ENCODE assay signal across 12 cellular contexts in genomic region chr7:116512524-116513188, GRCh38. TPM values are rescaled to one million over a fixed set of nuclear protein-coding genes. Genes with fewer than 3 reads are reported as not detected.
DNase-seq lines count a peak whose midpoint lies in the region; ATAC-seq, FAIRE-seq and TF ChIP-seq lines count a peak whose summit lies in the region.
"Had no signal": no experiment of that assay in that cellular context is flagged by ENCODE, and none has a peak within 500 bp of the region (broad histone marks: within the 10 kb centered on the region; RNA-seq: fewer than 3 reads in every experiment).

No MANE protein-coding gene starts in this region.

- TF ChIP-seq CTCF in right lobe of liver (IDR thresholded peaks at IDR 0.05), result no peak
- TF ChIP-seq CTCF in vagina (IDR thresholded peaks at IDR 0.05), result no peak
- no peak for TF ChIP-seq CTCF in kidney (IDR thresholded peaks at IDR 0.05; ENCODE audit: borderline replicate concordance, extremely low read depth, insufficient read depth)

- no peaks in the 10 kb centered on the region for H3K27me3 ChIP-seq in right lobe of liver
- no peaks in the 10 kb centered on the region for H3K27me3 ChIP-seq in vagina

- peaks cover 18% of the 10 kb centered on the region for H3K4me1 Mint-ChIP-seq in activated T-cell treated with anti-CD3 and anti-CD28 coated beads, Interleukin-2, amount 50 U/mL, for 4 hours (ENCODE audit: low read depth)

- no peak overlapping the region for H3K9ac ChIP-seq in kidney (ENCODE audit: low read length in 2 of 2)

- H3K36me3 Mint-ChIP-seq in activated T-cell treated with anti-CD3 and anti-CD28 coated beads, Interleukin-2, amount 50 U/mL, for 4 hours (ENCODE audit: insufficient read depth), result no peaks in the 10 kb centered on the region
- H3K36me3 Mint-ChIP-seq: brain; naive thymus-derived CD8-positive, alpha-beta T cell had no signal

- FAIRE-seq in kidney (lab: Jason Lieb, UNC), result no peak

- no peak for DNase-seq in activated T-cell treated with anti-CD3 and anti-CD28 coated beads, Interleukin-2, amount 50 U/mL, for 4 hours
- no peak for DNase-seq in activated T-cell treated with anti-CD3 and anti-CD28 coated beads, Interleukin-2, amount 50 U/mL, for 48 hours
- DNase-seq in astrocyte of the hippocampus (ENCODE audit: low read depth, low spot score) (peak; percentile 46), right lobe of liver (no peak), vagina (ENCODE audit: extremely low spot score in 2 of 2) (no peak), kidney (no peak), DMS153 treated with DMSO at 0.1 percent for 48 hours (lab: John Stamatoyannopoulos, UW; ENCODE audit: unreplicated experiment) (no peak)
- DNase-seq: stimulated activated naive CD8-positive, alpha-beta T cell treated with anti-CD3 and anti-CD28 coated beads, Interleukin-15, Interleukin-2, amounts not matched to agents 100 U/mL and 50 U/mL, for 24 hours; T1000 had no signal

- intact Hi-C loops in right lobe of liver (cut with DNase I) (no loop called here), vagina (cut with DNase I) (no loop called here), kidney (cut with DNase I) (no loop called here)

- no peaks in the 10 kb centered on the region for H3K9me3 Mint-ChIP-seq in activated T-cell treated with anti-CD3 and anti-CD28 coated beads, Interleukin-2, amount 50 U/mL, for 4 hours
- H3K9me3 Mint-ChIP-seq: naive thymus-derived CD8-positive, alpha-beta T cell had no signal

- peaks cover 0 to 7% (median 0%) of the 10 kb centered on the region in 4 donors for H3K4me1 ChIP-seq in right lobe of liver
- H3K4me1 ChIP-seq in vagina, result peaks cover 10% of the 10 kb centered on the region
- H3K4me1 ChIP-seq in kidney (ENCODE audit: control insufficient read depth in 1 of 2, insufficient read depth in 1 of 2, low read depth in 1 of 2, low read length in 2 of 2), result no peaks in the 10 kb centered on the region

- H3K4me3 ChIP-seq in right lobe of liver (peak overlapping the region; percentile 36 to 51 (median 42)), vagina (peak overlapping the region; percentile 34 to 42), kidney (ENCODE audit: low read length in 2 of 2) (peak overlapping the region in 1 of 2 donors; percentile 47)

- no peak for ATAC-seq in activated T-cell treated with anti-CD3 and anti-CD28 coated beads, Interleukin-2, amount 50 U/mL, for 4 hours
- ATAC-seq in right lobe of liver (peak in 3 of 4 donors; percentile 5 to 41 (median 6)), GM18868 (IDR thresholded peaks at IDR 0.05; ENCODE audit: unreplicated experiment) (no peak)

- H3K27me3 Mint-ChIP-seq in activated T-cell treated with anti-CD3 and anti-CD28 coated beads, Interleukin-2, amount 50 U/mL, for 4 hours (ENCODE audit: low read depth), result peaks cover 19% of the 10 kb centered on the region

- H3K27ac ChIP-seq in right lobe of liver (peak overlapping the region; percentile 68 to 95 (median 88)), vagina (peak overlapping the region; percentile 82), kidney (ENCODE audit: low read depth in 2 of 2, low read length in 2 of 2) (peak overlapping the region in 1 of 2 donors; percentile 56)

- no peaks in the 10 kb centered on the region for H3K9me3 ChIP-seq in right lobe of liver
- H3K9me3 ChIP-seq in vagina, result no peaks in the 10 kb centered on the region
- no peaks in the 10 kb centered on the region for H3K9me3 ChIP-seq in kidney (ENCODE audit: control insufficient read depth in 1 of 2, low read length in 2 of 2)

- 43% methylated on average over 4 of the region's 4 CpGs for WGBS in right lobe of liver (ENCODE audit: insufficient coverage, low coverage, low lambda C conversion rate, missing lambda C conversion rate)

- H3K36me3 ChIP-seq in right lobe of liver (no peaks in the 10 kb centered on the region), vagina (no peaks in the 10 kb centered on the region), kidney (ENCODE audit: control insufficient read depth in 1 of 2, insufficient read depth in 2 of 2, low read length in 2 of 2) (no peaks in the 10 kb centered on the region)

- H3K4me3 Mint-ChIP-seq in activated T-cell treated with anti-CD3 and anti-CD28 coated beads, Interleukin-2, amount 50 U/mL, for 4 hours, result peak overlapping the region; percentile 78
- H3K4me3 Mint-ChIP-seq: brain had no signal

- no peak for TF ChIP-seq POLR2A in right lobe of liver (IDR thresholded peaks at IDR 0.05)
- TF ChIP-seq POLR2A in vagina (IDR thresholded peaks at IDR 0.05), result no peak

RNA-seq across cellular contexts. Expression of gene CAV1, which starts 12.2 kb away (rescaled TPM):
- 1 to 10 TPM in 2 of 3 donors, under 1 TPM in 1; 0.48 to 1.2 (median 1.1) TPM for total RNA-seq in activated T-cell treated with anti-CD3 and anti-CD28 coated beads, Interleukin-2, amount 50 U/mL, for 4 hours
- 10 to 100 TPM in 2 of 6 experiments, 1 to 10 TPM in 4; 3.8 to 19.8 (median 9.0) TPM for total RNA-seq in right lobe of liver
- total RNA-seq in vagina, result 162 TPM
- 67.2 TPM for total RNA-seq in kidney
- 15.7 TPM for polyA plus RNA-seq in kidney (ENCODE audit: insufficient read depth, low read depth, low replicate concordance)
- total RNA-seq: naive thymus-derived CD8-positive, alpha-beta T cell had no signal
- polyA plus RNA-seq: naive thymus-derived CD8-positive, alpha-beta T cell had no signal

RNA-seq across cellular contexts. Expression of gene CAV2, which starts 13.1 kb away (rescaled TPM):
- under 1 TPM in 2 of 3 donors, not detected in 1; 0.16 to 0.24 TPM for total RNA-seq in activated T-cell treated with anti-CD3 and anti-CD28 coated beads, Interleukin-2, amount 50 U/mL, for 4 hours
- total RNA-seq in right lobe of liver, result 10 to 100 TPM; 12.5 to 51.0 (median 36.0) TPM
- total RNA-seq in vagina, result 42.5 TPM
- total RNA-seq in kidney, result 50.8 TPM
- 23.1 TPM for polyA plus RNA-seq in kidney (ENCODE audit: insufficient read depth, low read depth, low replicate concordance)
- total RNA-seq: naive thymus-derived CD8-positive, alpha-beta T cell had no signal
- polyA plus RNA-seq: naive thymus-derived CD8-positive, alpha-beta T cell had no signal

Comparison
In these comparisons a context has a peak if more than half of its experiments do, and no peak if none do; other contexts are left out.
1. ATAC-seq: peak in right lobe of liver (3 of 4); none in activated T-cell treated with anti-CD3 and anti-CD28 coated beads, Interleukin-2, amount 50 U/mL, for 4 hours (0 of 2) and GM18868 (single experiment).
2. RNA of gene CAV2, which starts 13.1 kb away (total RNA-seq): 50.8 TPM in kidney (single experiment), 42.5 TPM in vagina (single experiment) and 12.5 to 51.0 TPM in right lobe of liver; 0.16 to 0.24 TPM in activated T-cell treated with anti-CD3 and anti-CD28 coated beads, Interleukin-2, amount 50 U/mL, for 4 hours; every median in the first group is over 10 times any median in the second.